In the genomic region with DNA sequence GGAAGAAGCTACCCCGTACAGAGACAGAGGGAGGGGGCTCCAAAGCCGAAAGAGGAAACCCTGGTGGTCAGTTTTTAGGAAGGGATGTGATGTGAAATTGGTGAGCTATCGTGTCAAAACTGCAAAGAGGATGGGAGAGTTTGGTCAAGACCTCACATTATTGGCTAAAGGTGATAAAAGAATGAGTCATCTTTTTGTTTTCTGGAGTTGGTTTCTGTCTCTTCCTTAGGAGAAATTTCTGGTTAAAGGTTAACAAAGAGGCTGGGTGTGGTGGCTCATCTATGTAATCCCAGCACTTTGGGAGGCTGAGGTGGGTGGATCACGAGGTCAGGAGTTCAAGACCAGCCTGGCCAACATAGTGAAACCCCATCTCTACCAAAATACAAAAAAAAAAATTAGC, we compare ENCODE assay signal across 15 cellular contexts.
"Had no signal": no experiment of that assay in that cellular context is flagged by ENCODE, and none has a peak within 500 bp of the region (broad histone marks: within the 10 kb centered on the region; RNA-seq: fewer than 3 reads in every experiment).

No MANE protein-coding gene starts in this region.

- H3K4me3 ChIP-seq: prostate gland, spleen had no signal

- DNase-seq: activated B cell treated with CpG ODN at 0.5 μM for 24 hours; activated CD4-positive, alpha-beta T cell treated with anti-CD3 and anti-CD28 coated beads, Interleukin-2, amount 50 U/mL, for 1 hour; activated naive CD4-positive, alpha-beta T cell treated with anti-CD3 and anti-CD28 coated beads, Interleukin-2, amount 50 U/mL, for 16 hours; activated T-cell treated with anti-CD3 and anti-CD28 coated beads, Interleukin-2, amount 50 U/mL, for 1 hour; amniotic stem cell; dermis blood vessel endothelial cell; immature natural killer cell; left colon; nephron progenitor cell; spleen; stimulated activated CD4-positive, alpha-beta T cell treated with anti-CD3 and anti-CD28 coated beads, Interleukin-2, amount 100 ng/mL, for 24 hours; stimulated activated naive CD4-positive, alpha-beta T cell; substantia nigra; trophoblast cell had no signal

- ATAC-seq: left colon had no signal
